ENCODE assay signal across 29 cellular contexts in the genomic region with DNA sequence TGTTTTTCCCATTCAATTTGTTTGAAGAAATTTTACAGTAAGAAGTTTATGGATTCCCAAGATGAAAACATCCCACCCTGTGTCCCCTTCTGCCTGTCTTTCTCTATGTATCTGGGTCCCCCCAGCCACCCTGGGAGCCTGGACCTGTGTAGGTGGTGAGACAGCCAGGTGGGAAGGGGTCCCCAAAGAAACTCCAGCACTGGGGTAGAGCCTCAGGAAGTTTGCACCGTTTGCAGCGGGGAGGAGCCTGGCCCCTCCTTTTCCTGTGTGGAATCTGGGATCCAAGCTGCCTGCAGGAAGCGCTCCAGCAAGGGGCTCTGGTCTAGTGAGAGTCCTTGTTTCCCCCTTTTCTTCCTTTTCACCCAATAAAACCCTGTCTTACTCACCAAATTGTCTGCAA.
"Had no signal": no experiment of that assay in that cellular context is flagged by ENCODE, and none has a peak within 500 bp of the region (broad histone marks: within the 10 kb centered on the region; RNA-seq: fewer than 3 reads in every experiment).

No MANE protein-coding gene starts in this region.

- H3K36me3 Mint-ChIP-seq: activated naive CD4-positive, alpha-beta T cell treated with anti-CD3 and anti-CD28 coated beads, Interleukin-2, amount 10 ng/mL, durations not matched to agents 7 days and 5 days; activated naive CD4-positive, alpha-beta T cell treated with anti-CD3 and anti-CD28 coated beads, Interleukin-2, amount 50 U/mL, for 72 hours; activated naive CD8-positive, alpha-beta T cell treated with anti-CD3 and anti-CD28 coated beads, Interleukin-2, amount 10 ng/mL, durations not matched to agents 7 days and 5 days; brain had no signal

- H3K4me1 Mint-ChIP-seq: activated CD4-positive, alpha-beta memory T cell treated with anti-CD3 and anti-CD28 coated beads, Interleukin-2, amount 10 ng/mL, durations not matched to agents 7 days and 5 days; activated CD4-positive, alpha-beta T cell treated with anti-CD3 and anti-CD28 coated beads for 36 hours; activated CD4-positive, alpha-beta T cell treated with anti-CD3 and anti-CD28 coated beads, Interleukin-2, amount 10 ng/mL, durations not matched to agents 24 days and 14 days; activated naive CD4-positive, alpha-beta T cell treated with anti-CD3 and anti-CD28 coated beads, Interleukin-2, amount 10 ng/mL, durations not matched to agents 7 days and 5 days; brain had no signal

- DNase-seq: activated CD4-positive, alpha-beta memory T cell treated with anti-CD3 and anti-CD28 coated beads, Interleukin-2, amount 10 ng/mL, durations not matched to agents 7 days and 5 days; activated CD4-positive, alpha-beta T cell treated with anti-CD3 and anti-CD28 coated beads for 36 hours; activated CD4-positive, alpha-beta T cell treated with anti-CD3 and anti-CD28 coated beads, Interleukin-2, amount 10 ng/mL, durations not matched to agents 24 days and 14 days; activated CD4-positive, CD25-positive, alpha-beta regulatory T cell; activated CD4-positive, CD25-positive, alpha-beta regulatory T cell treated with anti-CD3 and anti-CD28 coated beads, Interleukin-2, amount 50 U/mL, for 72 hours; activated CD8-positive, alpha-beta memory T cell treated with anti-CD3 and anti-CD28 coated beads for 24 hours; activated gamma-delta T cell; activated naive CD4-positive, alpha-beta T cell; activated naive CD4-positive, alpha-beta T cell treated with anti-CD3 and anti-CD28 coated beads, Interleukin-2, amount 10 ng/mL, durations not matched to agents 7 days and 5 days; activated naive CD8-positive, alpha-beta T cell treated with anti-CD3 and anti-CD28 coated beads, Interleukin-2, amount 10 ng/mL, durations not matched to agents 7 days and 5 days; activated T-cell treated with anti-CD3 and anti-CD28 coated beads for 4 hours; activated T-cell treated with anti-CD3 and anti-CD28 coated beads, Interleukin-2, amount 50 U/mL, for 24 hours; activated T-cell treated with anti-CD3 and anti-CD28 coated beads, Interleukin-2, amount 50 U/mL, for 72 hours; central memory CD4-positive, alpha-beta T cell; cerebellar nuclear complex; dorsolateral prefrontal cortex; effector CD4-positive, alpha-beta T cell; foreskin fibroblast; head of caudate nucleus; T-helper 2 cell had no signal

- H3K27me3 ChIP-seq: ascending aorta, breast epithelium, cardiac muscle cell, dorsolateral prefrontal cortex had no signal

- ATAC-seq: activated CD4-positive, alpha-beta T cell treated with anti-CD3 and anti-CD28 coated beads for 36 hours; activated naive CD4-positive, alpha-beta T cell treated with anti-CD3 and anti-CD28 coated beads, Interleukin-2, amount 50 U/mL, for 72 hours; activated T-cell treated with anti-CD3 and anti-CD28 coated beads, Interleukin-2, amount 50 U/mL, for 72 hours; esophagus mucosa had no signal

- FAIRE-seq: frontal cortex had no signal

- H3K4me1 ChIP-seq: breast epithelium had no signal

- H3K27ac ChIP-seq: breast epithelium, cardiac muscle cell had no signal

- H3K27ac Mint-ChIP-seq: activated CD4-positive, alpha-beta memory T cell treated with anti-CD3 and anti-CD28 coated beads, Interleukin-2, amount 10 ng/mL, durations not matched to agents 7 days and 5 days; activated CD4-positive, alpha-beta T cell treated with anti-CD3 and anti-CD28 coated beads for 36 hours; activated CD4-positive, alpha-beta T cell treated with anti-CD3 and anti-CD28 coated beads, Interleukin-2, amount 10 ng/mL, durations not matched to agents 24 days and 14 days; activated naive CD4-positive, alpha-beta T cell treated with anti-CD3 and anti-CD28 coated beads, Interleukin-2, amount 10 ng/mL, durations not matched to agents 7 days and 5 days; activated naive CD4-positive, alpha-beta T cell treated with anti-CD3 and anti-CD28 coated beads, Interleukin-2, amount 50 U/mL, for 72 hours; activated naive CD8-positive, alpha-beta T cell treated with anti-CD3 and anti-CD28 coated beads, Interleukin-2, amount 10 ng/mL, durations not matched to agents 7 days and 5 days; activated T-cell treated with anti-CD3 and anti-CD28 coated beads, Interleukin-2, amount 50 U/mL, for 24 hours; activated T-cell treated with anti-CD3 and anti-CD28 coated beads, Interleukin-2, amount 50 U/mL, for 72 hours; brain; dendritic cell treated with granulocyte-macrophage colony-stimulating factor and Interleukin-4, amounts not matched to agents 40 ng/mL and 50 ng/mL, for 4 days had no signal

- H3K9me3 Mint-ChIP-seq: activated CD4-positive, alpha-beta memory T cell treated with anti-CD3 and anti-CD28 coated beads, Interleukin-2, amount 10 ng/mL, durations not matched to agents 7 days and 5 days; activated CD4-positive, alpha-beta T cell treated with anti-CD3 and anti-CD28 coated beads, Interleukin-2, amount 10 ng/mL, durations not matched to agents 24 days and 14 days; activated naive CD4-positive, alpha-beta T cell treated with anti-CD3 and anti-CD28 coated beads, Interleukin-2, amount 10 ng/mL, durations not matched to agents 7 days and 5 days; activated naive CD4-positive, alpha-beta T cell treated with anti-CD3 and anti-CD28 coated beads, Interleukin-2, amount 50 U/mL, for 72 hours; activated naive CD8-positive, alpha-beta T cell treated with anti-CD3 and anti-CD28 coated beads, Interleukin-2, amount 10 ng/mL, durations not matched to agents 7 days and 5 days; activated T-cell treated with anti-CD3 and anti-CD28 coated beads, Interleukin-2, amount 50 U/mL, for 24 hours; activated T-cell treated with anti-CD3 and anti-CD28 coated beads, Interleukin-2, amount 50 U/mL, for 72 hours; brain; dendritic cell treated with granulocyte-macrophage colony-stimulating factor and Interleukin-4, amounts not matched to agents 40 ng/mL and 50 ng/mL, for 4 days had no signal

- H3K4me3 Mint-ChIP-seq: activated CD4-positive, alpha-beta memory T cell treated with anti-CD3 and anti-CD28 coated beads, Interleukin-2, amount 10 ng/mL, durations not matched to agents 7 days and 5 days; activated CD4-positive, alpha-beta T cell treated with anti-CD3 and anti-CD28 coated beads for 36 hours; activated CD4-positive, alpha-beta T cell treated with anti-CD3 and anti-CD28 coated beads, Interleukin-2, amount 10 ng/mL, durations not matched to agents 24 days and 14 days; activated naive CD4-positive, alpha-beta T cell treated with anti-CD3 and anti-CD28 coated beads, Interleukin-2, amount 10 ng/mL, durations not matched to agents 7 days and 5 days; activated naive CD8-positive, alpha-beta T cell treated with anti-CD3 and anti-CD28 coated beads, Interleukin-2, amount 10 ng/mL, durations not matched to agents 7 days and 5 days; activated T-cell treated with anti-CD3 and anti-CD28 coated beads, Interleukin-2, amount 50 U/mL, for 24 hours; activated T-cell treated with anti-CD3 and anti-CD28 coated beads, Interleukin-2, amount 50 U/mL, for 72 hours; brain; dendritic cell treated with granulocyte-macrophage colony-stimulating factor and Interleukin-4, amounts not matched to agents 40 ng/mL and 50 ng/mL, for 4 days had no signal

- H3K36me3 ChIP-seq: ascending aorta, breast epithelium, cardiac muscle cell had no signal

- H3K9me3 ChIP-seq: ascending aorta, breast epithelium had no signal

- H3K4me3 ChIP-seq: ascending aorta, breast epithelium, cardiac muscle cell, coronary artery, dorsolateral prefrontal cortex had no signal
